Comparison of ENCODE assay signal across 8 cellular contexts in genomic region chr1:2227341-2228156, GRCh38.
DNase-seq lines count a peak whose midpoint lies in the region; ATAC-seq and TF ChIP-seq lines count a peak whose summit lies in the region.

No MANE protein-coding gene starts in this region.

- peak overlapping the region; percentile 75 for H3K4me3 ChIP-seq in AG10803 (ENCODE audit: low read length)

- peak; percentile 97 for DNase-seq in AG10803 (ENCODE audit: low read depth)
- DNase-seq in NCI-H226 = peak; percentile 83
- peak; percentile 84 for DNase-seq in activated CD4-positive, CD25-positive, alpha-beta regulatory T cell treated with anti-CD3 and anti-CD28 coated beads, Interleukin-2, amount 50 U/mL, for 16 hours (ENCODE audit: low read depth, low spot score)
- peak; percentile 95 for DNase-seq in central memory CD4-positive, alpha-beta T cell
- peak; percentile 98 for DNase-seq in islet precursor cell
- DNase-seq in stimulated activated CD4-positive, alpha-beta T cell treated with anti-CD3 and anti-CD28 coated beads, Interleukin-12 subunit alpha, Interleukin-12 subunit beta, amount 100 ng/mL, for 24 hours (ENCODE audit: low read depth in 2 of 2) = peak; percentile 89 to 92

- ATAC-seq in GM19025 (IDR thresholded peaks at IDR 0.05; ENCODE audit: low read depth, unreplicated experiment) (peak; percentile 89), HG03196 (IDR thresholded peaks at IDR 0.05; ENCODE audit: unreplicated experiment) (peak; percentile 86)

- no peak for TF ChIP-seq CTCF in AG10803 (conservative IDR thresholded peaks at IDR 0.05; ENCODE audit: low read length)

Comparison
In these comparisons a context has a peak if more than half of its experiments do, and no peak if none do; other contexts are left out.
1. Peak in every context shown above with its lines: DNase-seq, ATAC-seq and H3K4me3 ChIP-seq.